ENCODE assay signal across 8 cellular contexts in genomic region chr4:44678094-44679023, GRCh38. TPM values are rescaled to one million over a fixed set of nuclear protein-coding genes. Genes with fewer than 3 reads are reported as not detected.
DNase-seq lines count a peak whose midpoint lies in the region; ATAC-seq lines count a peak whose summit lies in the region.

Gene GUF1, plus strand, starts transcription at chr4:44678420. Its CDS starts 203 bp downstream, at chr4:44678623.

- peaks cover 10% of the 10 kb centered on the region for H3K4me1 Mint-ChIP-seq in dendritic cell treated with granulocyte-macrophage colony-stimulating factor and Interleukin-4, amounts not matched to agents 40 ng/mL and 50 ng/mL, for 4 days (ENCODE audit: low read depth)

- no peaks in the 10 kb centered on the region for H3K9me3 Mint-ChIP-seq in dendritic cell treated with granulocyte-macrophage colony-stimulating factor and Interleukin-4, amounts not matched to agents 40 ng/mL and 50 ng/mL, for 4 days

- peak within 1 kb of the TSS; percentile 88 for H3K4me3 Mint-ChIP-seq in dendritic cell treated with granulocyte-macrophage colony-stimulating factor and Interleukin-4, amounts not matched to agents 40 ng/mL and 50 ng/mL, for 4 days

- peaks cover 33% of the 10 kb centered on the region for H3K36me3 Mint-ChIP-seq in dendritic cell treated with granulocyte-macrophage colony-stimulating factor and Interleukin-4, amounts not matched to agents 40 ng/mL and 50 ng/mL, for 4 days (ENCODE audit: low read depth)

- H3K27ac Mint-ChIP-seq in dendritic cell treated with granulocyte-macrophage colony-stimulating factor and Interleukin-4, amounts not matched to agents 40 ng/mL and 50 ng/mL, for 4 days = peak within 1 kb of the TSS; percentile 98

- H3K27me3 Mint-ChIP-seq in dendritic cell treated with granulocyte-macrophage colony-stimulating factor and Interleukin-4, amounts not matched to agents 40 ng/mL and 50 ng/mL, for 4 days = peaks cover 7% of the 10 kb centered on the region

- intact Hi-C loops in dendritic cell treated with granulocyte-macrophage colony-stimulating factor and Interleukin-4, amounts not matched to agents 40 ng/mL and 50 ng/mL, for 4 days (cut with micrococcal nuclease) = loop anchor here (2.0 kb wide), 1 partner anchor 48 kb away; the partner anchor contains the start of gene GNPDA2

- ATAC-seq in GM19372 (IDR thresholded peaks at IDR 0.05; ENCODE audit: low read depth, unreplicated experiment) (peak; percentile 94), HG03558 (IDR thresholded peaks at IDR 0.05; ENCODE audit: extremely low read depth, unreplicated experiment) (peak; percentile 96), left lobe of liver (peak; percentile 95)

- DNase-seq in C1 segment of cervical spinal cord (lab: John Stamatoyannopoulos, UW) (peak; percentile 31 to 96 (median 87)), NCI-H748 treated with DMSO at 0.1 percent for 48 hours (lab: John Stamatoyannopoulos, UW) (peak; percentile 45), left lobe of liver (ENCODE audit: low spot score) (peak; percentile 93)
- peak; percentile 79 to 85 for DNase-seq in activated CD4-positive, alpha-beta T cell treated with anti-CD3 and anti-CD28 coated beads, Interleukin-2, amount 50 U/mL, for 24 hours (ENCODE audit: low read depth in 1 of 2, low spot score in 1 of 2)
- DNase-seq in stimulated activated CD4-positive, alpha-beta T cell treated with anti-CD3 and anti-CD28 coated beads, Interleukin-2, amount 100 ng/mL, for 4 hours (ENCODE audit: low read depth) = peak; percentile 83

RNA-seq across cellular contexts. Expression of gene GUF1, which starts in this region (rescaled TPM):
- 13.2 TPM for total RNA-seq in left lobe of liver

Comparison
In these comparisons a context has a peak if more than half of its experiments do, and no peak if none do; other contexts are left out.
1. Peak in every context shown above with its lines: DNase-seq and ATAC-seq.